Comparison of ENCODE assay signal across 2 cellular contexts in the genomic region with DNA sequence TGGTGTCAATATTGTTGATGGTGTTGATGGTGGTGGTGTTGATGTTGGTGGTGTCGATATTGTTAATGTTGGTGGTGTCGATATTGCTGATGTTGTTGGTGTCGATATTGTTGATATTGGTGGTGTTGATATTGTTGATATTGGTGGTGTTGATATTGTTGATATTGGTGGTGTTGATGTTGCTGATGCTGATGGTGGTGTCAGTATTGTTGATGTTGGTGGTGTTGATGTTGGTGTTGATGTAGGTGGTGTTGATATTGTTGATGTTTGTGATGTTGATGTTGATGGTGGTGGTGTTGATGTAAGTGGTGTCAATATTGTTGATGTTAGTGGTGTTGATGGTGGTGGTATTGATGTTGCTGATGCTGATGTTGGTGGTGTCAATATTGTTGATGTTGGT.
TF ChIP-seq lines count a peak whose summit lies in the region.

No MANE protein-coding gene starts in this region.

TF ChIP-seq in A549, 52 proteins besides CTCF, POLR2A, EP300 and RAD21 (continued from another document):
- TF ChIP-seq, protein P1, sequence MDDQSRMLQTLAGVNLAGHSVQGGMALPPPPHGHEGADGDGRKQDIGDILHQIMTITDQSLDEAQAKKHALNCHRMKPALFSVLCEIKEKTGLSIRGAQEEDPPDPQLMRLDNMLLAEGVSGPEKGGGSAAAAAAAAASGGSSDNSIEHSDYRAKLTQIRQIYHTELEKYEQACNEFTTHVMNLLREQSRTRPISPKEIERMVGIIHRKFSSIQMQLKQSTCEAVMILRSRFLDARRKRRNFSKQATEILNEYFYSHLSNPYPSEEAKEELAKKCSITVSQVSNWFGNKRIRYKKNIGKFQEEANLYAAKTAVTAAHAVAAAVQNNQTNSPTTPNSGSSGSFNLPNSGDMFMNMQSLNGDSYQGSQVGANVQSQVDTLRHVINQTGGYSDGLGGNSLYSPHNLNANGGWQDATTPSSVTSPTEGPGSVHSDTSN (IDR thresholded peaks at IDR 0.05): no peak
- TF ChIP-seq HDAC2 (IDR thresholded peaks at IDR 0.05) (no peak), NFE2L2 (conservative IDR thresholded peaks at IDR 0.05; ENCODE audit: low read length) (no peak)
- TF ChIP-seq, protein P2, sequence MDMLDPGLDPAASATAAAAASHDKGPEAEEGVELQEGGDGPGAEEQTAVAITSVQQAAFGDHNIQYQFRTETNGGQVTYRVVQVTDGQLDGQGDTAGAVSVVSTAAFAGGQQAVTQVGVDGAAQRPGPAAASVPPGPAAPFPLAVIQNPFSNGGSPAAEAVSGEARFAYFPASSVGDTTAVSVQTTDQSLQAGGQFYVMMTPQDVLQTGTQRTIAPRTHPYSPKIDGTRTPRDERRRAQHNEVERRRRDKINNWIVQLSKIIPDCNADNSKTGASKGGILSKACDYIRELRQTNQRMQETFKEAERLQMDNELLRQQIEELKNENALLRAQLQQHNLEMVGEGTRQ (IDR thresholded peaks at IDR 0.05): no peak

TF ChIP-seq in H1, 55 proteins besides CTCF, POLR2A, EP300 and RAD21 (continued from another document):
- no peak for TF ChIP-seq JUND (IDR thresholded peaks at IDR 0.05; ENCODE audit: low read length)
- no peak for TF ChIP-seq CREB1 (IDR thresholded peaks at IDR 0.05)
- TF ChIP-seq JUN (IDR thresholded peaks at IDR 0.05; ENCODE audit: low read depth, low read length): no peak
- TF ChIP-seq BCL11A (IDR thresholded peaks at IDR 0.05; ENCODE audit: low read depth in 2 of 2, low read length in 2 of 2): no peak
